19 cellular contexts compared by ENCODE assay signal in the genomic region with DNA sequence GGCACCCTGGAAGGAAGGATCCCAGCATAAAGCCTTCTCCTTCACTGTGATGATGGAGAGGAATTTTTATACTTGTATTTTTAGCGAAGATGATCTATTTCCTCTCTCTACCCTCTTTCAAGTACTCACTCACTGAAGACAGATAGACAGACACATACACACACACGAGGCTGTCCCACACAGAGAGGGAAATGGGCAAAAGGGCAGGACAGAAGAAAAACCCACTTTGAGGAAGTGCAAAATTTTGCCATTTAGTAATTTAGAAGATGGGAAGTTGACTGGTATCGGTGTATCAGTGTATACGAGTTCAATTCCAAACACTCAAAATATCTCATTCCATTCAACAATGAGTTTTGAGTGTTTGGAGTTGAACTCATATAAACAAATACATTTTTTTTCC. TPM values are rescaled to one million over a fixed set of nuclear protein-coding genes. Genes with fewer than 3 reads are reported as not detected.
"Had no signal": no experiment of that assay in that cellular context is flagged by ENCODE, and none has a peak within 500 bp of the region (broad histone marks: within the 10 kb centered on the region; RNA-seq: fewer than 3 reads in every experiment).

No MANE protein-coding gene starts in this region.

- H3K9me3 ChIP-seq: testis had no signal

- H3K4me3 ChIP-seq: hepatocyte, lung, testis had no signal

- H3K9me3 Mint-ChIP-seq: activated CD4-positive, alpha-beta memory T cell treated with anti-CD3 and anti-CD28 coated beads for 36 hours; activated T-cell treated with anti-CD3 and anti-CD28 coated beads, Interleukin-2, amount 50 U/mL, for 4 hours; stimulated activated naive CD8-positive, alpha-beta T cell treated with anti-CD3 and anti-CD28 coated beads, Interleukin-15, Interleukin-2, amounts not matched to agents 100 ng/mL and 50 ng/mL, for 24 hours had no signal

- H3K36me3 Mint-ChIP-seq: activated CD4-positive, alpha-beta memory T cell treated with anti-CD3 and anti-CD28 coated beads for 36 hours; activated naive CD8-positive, alpha-beta T cell had no signal

- H3K4me1 ChIP-seq: testis had no signal

- ATAC-seq: activated T-cell treated with anti-CD3 and anti-CD28 coated beads, Interleukin-2, amount 50 U/mL, for 4 hours had no signal

- H3K27me3 ChIP-seq: hepatocyte, testis had no signal

- H3K27ac Mint-ChIP-seq: activated CD4-positive, alpha-beta memory T cell treated with anti-CD3 and anti-CD28 coated beads for 36 hours; activated naive CD8-positive, alpha-beta T cell; nephron progenitor cell; stimulated activated naive CD8-positive, alpha-beta T cell treated with anti-CD3 and anti-CD28 coated beads, Interleukin-15, Interleukin-2, amounts not matched to agents 100 ng/mL and 50 ng/mL, for 24 hours had no signal

- H3K27ac ChIP-seq: hepatocyte, testis, VCaP had no signal

- DNase-seq: activated CD4-positive, alpha-beta memory T cell treated with anti-CD3 and anti-CD28 coated beads for 36 hours; activated effector memory CD4-positive, alpha-beta T cell treated with anti-CD3 and anti-CD28 coated beads, Interleukin-2, amount 50 U/mL, for 16 hours; activated T-cell treated with anti-CD3 and anti-CD28 coated beads, Interleukin-2, amount 50 U/mL, for 4 hours; dermis blood vessel endothelial cell; erythroblast; kidney glomerular epithelial cell; nephron progenitor cell; stimulated activated CD4-positive, alpha-beta T cell treated with anti-CD3 and anti-CD28 coated beads, Interleukin-12 subunit alpha, Interleukin-12 subunit beta, amount 100 ng/mL, for 4 hours; stimulated activated CD4-positive, alpha-beta T cell treated with anti-CD3 and anti-CD28 coated beads, Interleukin-2, amount 100 ng/mL, for 48 hours; T1000; testis had no signal

- H3K4me3 Mint-ChIP-seq: activated CD4-positive, alpha-beta memory T cell treated with anti-CD3 and anti-CD28 coated beads for 36 hours; activated naive CD8-positive, alpha-beta T cell; activated T-cell treated with anti-CD3 and anti-CD28 coated beads, Interleukin-2, amount 50 U/mL, for 4 hours; nephron progenitor cell; stimulated activated naive CD8-positive, alpha-beta T cell treated with anti-CD3 and anti-CD28 coated beads, Interleukin-15, Interleukin-2, amounts not matched to agents 100 ng/mL and 50 ng/mL, for 24 hours had no signal

- H3K27me3 Mint-ChIP-seq: activated CD4-positive, alpha-beta memory T cell treated with anti-CD3 and anti-CD28 coated beads for 36 hours; stimulated activated naive CD8-positive, alpha-beta T cell treated with anti-CD3 and anti-CD28 coated beads, Interleukin-15, Interleukin-2, amounts not matched to agents 100 ng/mL and 50 ng/mL, for 24 hours had no signal

RNA-seq across cellular contexts. Expression of gene SMIM28, which starts 57.2 kb away (rescaled TPM):
- total RNA-seq: activated CD4-positive, alpha-beta memory T cell treated with anti-CD3 and anti-CD28 coated beads for 36 hours; activated T-cell treated with anti-CD3 and anti-CD28 coated beads, Interleukin-2, amount 50 U/mL, for 4 hours; cerebellum; dermis blood vessel endothelial cell; hepatocyte; lung; osteocyte; testis; urinary bladder had no signal
- polyA plus RNA-seq: hepatocyte, lung, urinary bladder had no signal
